ENCODE assay signal across 8 cellular contexts in genomic region chr22:17087176-17088131, GRCh38. TPM values are rescaled to one million over a fixed set of nuclear protein-coding genes. Genes with fewer than 3 reads are reported as not detected.
A peak's percentile ranks its signal among the peaks of the same experiment; 100 is the strongest.
DNase-seq lines count a peak whose midpoint lies in the region; ATAC-seq and TF ChIP-seq lines count a peak whose summit lies in the region.

No MANE protein-coding gene starts in this region.

- peaks cover 73% of the 10 kb centered on the region for H3K4me1 Mint-ChIP-seq in dendritic cell treated with granulocyte-macrophage colony-stimulating factor and Interleukin-4, amounts not matched to agents 40 ng/mL and 50 ng/mL, for 4 days (ENCODE audit: low read depth)
- peaks cover 75% of the 10 kb centered on the region for H3K4me1 Mint-ChIP-seq in stimulated activated naive CD8-positive, alpha-beta T cell treated with anti-CD3 and anti-CD28 coated beads, Interleukin-15, Interleukin-2, amounts not matched to agents 100 ng/mL and 50 ng/mL, for 24 hours (ENCODE audit: low read depth)

- no peak for TF ChIP-seq POLR2A in esophagus squamous epithelium (IDR thresholded peaks at IDR 0.05)

- H3K9me3 Mint-ChIP-seq in dendritic cell treated with granulocyte-macrophage colony-stimulating factor and Interleukin-4, amounts not matched to agents 40 ng/mL and 50 ng/mL, for 4 days, result no peaks in the 10 kb centered on the region
- no peaks in the 10 kb centered on the region for H3K9me3 Mint-ChIP-seq in stimulated activated naive CD8-positive, alpha-beta T cell treated with anti-CD3 and anti-CD28 coated beads, Interleukin-15, Interleukin-2, amounts not matched to agents 100 ng/mL and 50 ng/mL, for 24 hours

- ATAC-seq in HG02759 (IDR thresholded peaks at IDR 0.05; ENCODE audit: unreplicated experiment), result peak; percentile 42
- no peak for ATAC-seq in heart right ventricle
- no peak for ATAC-seq in HG02885 (IDR thresholded peaks at IDR 0.05; ENCODE audit: poor library complexity, unreplicated experiment)

- peak; percentile 45 for DNase-seq in GM06990 (ENCODE audit: extremely low read depth, insufficient read length)
- peak; percentile 46 for DNase-seq in SW480 (ENCODE audit: low spot score)
- no peak for DNase-seq in heart right ventricle
- DNase-seq in esophagus squamous epithelium (lab: John Stamatoyannopoulos, UW), result no peak

- intact Hi-C loops in dendritic cell treated with granulocyte-macrophage colony-stimulating factor and Interleukin-4, amounts not matched to agents 40 ng/mL and 50 ng/mL, for 4 days (cut with micrococcal nuclease), result loop anchor here (2.0 to 5.0 kb wide), 2 partner anchors 17 to 35 kb away; partner anchors contain the start of gene TMEM121B
- intact Hi-C loops in heart right ventricle (cut with DNase I), result loop anchor here in 6 of 10 donors (5.0 to 10.0 kb wide), 7 partner anchors 35 to 727 kb away; partner anchors contain the start of genes HDHD5 (in 1 of the 6) and TMEM121B (in 1 of the 6)
- intact Hi-C loops in esophagus squamous epithelium (cut with DNase I), result loop anchor here (10.0 kb wide), 1 partner anchor 77 kb away; no protein-coding TSS in a partner anchor

- H3K4me1 ChIP-seq in heart right ventricle (peaks cover 0 to 75% (median 17%) of the 10 kb centered on the region in 9 donors), esophagus squamous epithelium (peaks cover 0 to 36% (median 22%) of the 10 kb centered on the region in 3 donors)

- 79% methylated on average over 15 of the region's 15 CpGs for WGBS in heart right ventricle, 2 donors
- WGBS in esophagus squamous epithelium, 2 donors, result 73 to 74% methylated on average over 14 of the region's 15 CpGs

- no peaks in the 10 kb centered on the region for H3K9me3 ChIP-seq in heart right ventricle
- no peaks in the 10 kb centered on the region for H3K9me3 ChIP-seq in esophagus squamous epithelium

- H3K27me3 ChIP-seq in GM06990 (replicated peaks; ENCODE audit: control insufficient read depth, insufficient read depth, low read length) (no peaks in the 10 kb centered on the region), heart right ventricle (no peaks in the 10 kb centered on the region), esophagus squamous epithelium (no peaks in the 10 kb centered on the region)

- H3K27me3 Mint-ChIP-seq in dendritic cell treated with granulocyte-macrophage colony-stimulating factor and Interleukin-4, amounts not matched to agents 40 ng/mL and 50 ng/mL, for 4 days, result no peaks in the 10 kb centered on the region
- H3K27me3 Mint-ChIP-seq in stimulated activated naive CD8-positive, alpha-beta T cell treated with anti-CD3 and anti-CD28 coated beads, Interleukin-15, Interleukin-2, amounts not matched to agents 100 ng/mL and 50 ng/mL, for 24 hours, result no peaks in the 10 kb centered on the region

- H3K27ac Mint-ChIP-seq in dendritic cell treated with granulocyte-macrophage colony-stimulating factor and Interleukin-4, amounts not matched to agents 40 ng/mL and 50 ng/mL, for 4 days, result peak overlapping the region; percentile 97
- H3K27ac Mint-ChIP-seq in stimulated activated naive CD8-positive, alpha-beta T cell treated with anti-CD3 and anti-CD28 coated beads, Interleukin-15, Interleukin-2, amounts not matched to agents 100 ng/mL and 50 ng/mL, for 24 hours, result peak overlapping the region; percentile 82

- H3K27ac ChIP-seq in heart right ventricle, result peak overlapping the region in 1 of 10 donors; percentile 99
- H3K27ac ChIP-seq in esophagus squamous epithelium, result peak overlapping the region in 2 of 4 donors; percentile 12 to 29

- H3K36me3 Mint-ChIP-seq in dendritic cell treated with granulocyte-macrophage colony-stimulating factor and Interleukin-4, amounts not matched to agents 40 ng/mL and 50 ng/mL, for 4 days (ENCODE audit: low read depth), result peaks cover 41% of the 10 kb centered on the region
- peaks cover 16% of the 10 kb centered on the region for H3K36me3 Mint-ChIP-seq in stimulated activated naive CD8-positive, alpha-beta T cell treated with anti-CD3 and anti-CD28 coated beads, Interleukin-15, Interleukin-2, amounts not matched to agents 100 ng/mL and 50 ng/mL, for 24 hours (ENCODE audit: low read depth)

- TF ChIP-seq CTCF in GM06990 (IDR thresholded peaks at IDR 0.05; ENCODE audit: insufficient read depth, low read length, poor library complexity, severe bottlenecking) (no peak), heart right ventricle (IDR thresholded peaks at IDR 0.05) (no peak), esophagus squamous epithelium (IDR thresholded peaks at IDR 0.05) (no peak)

- H3K36me3 ChIP-seq in GM06990 (ENCODE audit: control insufficient read depth, insufficient read depth, low read length), result no peaks in the 10 kb centered on the region
- H3K36me3 ChIP-seq in heart right ventricle, result peaks cover 0 to 9% (median 0%) of the 10 kb centered on the region in 9 donors
- H3K36me3 ChIP-seq in esophagus squamous epithelium, result peaks cover 0 to 5% (median 0%) of the 10 kb centered on the region in 3 donors

- peak overlapping the region; percentile 96 for H3K4me3 Mint-ChIP-seq in dendritic cell treated with granulocyte-macrophage colony-stimulating factor and Interleukin-4, amounts not matched to agents 40 ng/mL and 50 ng/mL, for 4 days
- H3K4me3 Mint-ChIP-seq in stimulated activated naive CD8-positive, alpha-beta T cell treated with anti-CD3 and anti-CD28 coated beads, Interleukin-15, Interleukin-2, amounts not matched to agents 100 ng/mL and 50 ng/mL, for 24 hours, result peak overlapping the region; percentile 88

- H3K4me3 ChIP-seq in GM06990 (replicated peaks; ENCODE audit: low read depth, low read length) (no peak overlapping the region), heart right ventricle (peak overlapping the region in 3 of 10 donors; percentile 96 to 98 (median 97)), esophagus squamous epithelium (peak overlapping the region in 2 of 4 donors; percentile 92 to 99)

RNA-seq across cellular contexts. Expression of gene IL17RA, which starts 2.7 kb away (rescaled TPM):
- total RNA-seq in heart right ventricle (10 to 100 TPM in 2 of 10 donors, 1 to 10 TPM in 8; 4.0 to 15.9 (median 5.9) TPM), esophagus squamous epithelium (10 to 100 TPM in 1 of 4 donors, 1 to 10 TPM in 3; 8.6 to 14.7 (median 9.1) TPM)
- polyA plus RNA-seq in heart right ventricle, result 1 to 10 TPM; 4.5 to 4.6 TPM

RNA-seq across cellular contexts. Expression of gene TMEM121B, which starts 33.7 kb away (rescaled TPM):
- total RNA-seq in heart right ventricle, result 1 to 10 TPM; 1.2 to 3.3 (median 1.9) TPM
- 1 to 10 TPM in 1 of 2 donors, under 1 TPM in 1; 0.41 to 1.2 TPM for polyA plus RNA-seq in heart right ventricle
- total RNA-seq in esophagus squamous epithelium, result under 1 TPM; 0.12 to 0.57 (median 0.20) TPM

Comparison
In these comparisons a context has a peak if more than half of its experiments do, and no peak if none do; other contexts are left out.
1. DNase-seq: peak in GM06990 (single experiment) and SW480 (single experiment); none in heart right ventricle (0 of 2) and esophagus squamous epithelium (single experiment).